In genomic region chrX:110397904-110398303, GRCh38 we compare ENCODE assay signal across 15 cellular contexts. TPM values are rescaled to one million over a fixed set of nuclear protein-coding genes. Genes with fewer than 3 reads are reported as not detected.
"Had no signal": no experiment of that assay in that cellular context is flagged by ENCODE, and none has a peak within 500 bp of the region (broad histone marks: within the 10 kb centered on the region; RNA-seq: fewer than 3 reads in every experiment).

No MANE protein-coding gene starts in this region.

- H3K27me3 Mint-ChIP-seq: activated naive CD4-positive, alpha-beta T cell treated with anti-CD3 and anti-CD28 coated beads, Interleukin-2, amount 50 U/mL, for 24 hours had no signal

- H3K9me3 Mint-ChIP-seq: activated naive CD4-positive, alpha-beta T cell treated with anti-CD3 and anti-CD28 coated beads, Interleukin-2, amount 50 U/mL, for 24 hours; natural killer cell treated with Interleukin-12 subunit alpha and Interleukin-12 subunit beta and Interleukin-15 and Interleukin-18, amount 100 ng/mL, for 72 hours had no signal

- DNase-seq: activated CD4-positive, alpha-beta T cell treated with anti-CD3 and anti-CD28 coated beads, Interleukin-2, amount 50 U/mL, for 1 hour; central memory CD4-positive, alpha-beta T cell; cortex of kidney; effector memory CD4-positive, alpha-beta T cell; erythroblast; stimulated activated naive CD4-positive, alpha-beta T cell treated with Interleukin-2 at 50 U/mL for 16 hours; T-helper 17 cell; upper lobe of left lung had no signal

- H3K4me3 Mint-ChIP-seq: activated naive CD4-positive, alpha-beta T cell treated with anti-CD3 and anti-CD28 coated beads, Interleukin-2, amount 50 U/mL, for 24 hours; natural killer cell treated with Interleukin-12 subunit alpha and Interleukin-12 subunit beta and Interleukin-15 and Interleukin-18, amount 100 ng/mL, for 72 hours; T-helper 17 cell had no signal

- ATAC-seq: left lobe of liver; natural killer cell treated with Interleukin-12 subunit alpha and Interleukin-12 subunit beta and Interleukin-15 and Interleukin-18, amount 100 ng/mL, for 72 hours; sciatic nerve; T-helper 17 cell had no signal

- H3K36me3 Mint-ChIP-seq: activated naive CD4-positive, alpha-beta T cell treated with anti-CD3 and anti-CD28 coated beads, Interleukin-2, amount 50 U/mL, for 24 hours; natural killer cell treated with Interleukin-12 subunit alpha and Interleukin-12 subunit beta and Interleukin-15 and Interleukin-18, amount 100 ng/mL, for 72 hours had no signal

- H3K27ac ChIP-seq: upper lobe of left lung had no signal

- H3K27ac Mint-ChIP-seq: activated naive CD4-positive, alpha-beta T cell treated with anti-CD3 and anti-CD28 coated beads, Interleukin-2, amount 50 U/mL, for 24 hours; natural killer cell treated with Interleukin-12 subunit alpha and Interleukin-12 subunit beta and Interleukin-15 and Interleukin-18, amount 100 ng/mL, for 72 hours; T-helper 17 cell had no signal

- H3K9me3 ChIP-seq: upper lobe of left lung had no signal

- H3K4me1 Mint-ChIP-seq: activated naive CD4-positive, alpha-beta T cell treated with anti-CD3 and anti-CD28 coated beads, Interleukin-2, amount 50 U/mL, for 24 hours had no signal

- H3K36me3 ChIP-seq: upper lobe of left lung had no signal

- H3K4me1 ChIP-seq: upper lobe of left lung had no signal

- H3K4me3 ChIP-seq: upper lobe of left lung had no signal

RNA-seq across cellular contexts. Expression of gene RTL9, which starts 39.3 kb away (rescaled TPM):
- total RNA-seq: activated CD8-positive, alpha-beta memory T cell treated with anti-CD3 and anti-CD28 coated beads for 36 hours; glomerular endothelial cell; natural killer cell treated with Interleukin-12 subunit alpha and Interleukin-12 subunit beta and Interleukin-15 and Interleukin-18, amount 100 ng/mL, for 72 hours; pulmonary artery endothelial cell; T-helper 17 cell had no signal
